ENCODE assay signal across 8 cellular contexts in genomic region chr10:43105119-43105792, GRCh38. TPM values are rescaled to one million over a fixed set of nuclear protein-coding genes. Genes with fewer than 3 reads are reported as not detected.
DNase-seq lines count a peak whose midpoint lies in the region; ATAC-seq and TF ChIP-seq lines count a peak whose summit lies in the region.

No MANE protein-coding gene starts in this region.

- no peak for DNase-seq in AG04450 (ENCODE audit: low read depth, low spot score)
- peak; percentile 63 for DNase-seq in NCI-H460 (ENCODE audit: extremely low read depth, low read depth)
- DNase-seq in activated CD4-positive, alpha-beta T cell treated with anti-CD3 and anti-CD28 coated beads, Interleukin-2, amount 50 U/mL, for 4 hours = peak; percentile 65 to 69
- peak; percentile 45 to 86 (median 70) for DNase-seq in dorsolateral prefrontal cortex
- peak; percentile 47 to 93 for DNase-seq in lower leg skin (ENCODE audit: low spot score in 2 of 2)
- peak; percentile 78 to 88 for DNase-seq in stimulated activated CD4-positive, alpha-beta T cell treated with anti-CD3 and anti-CD28 coated beads, Interleukin-2, amount 100 ng/mL, for 48 hours

- H3K9me3 ChIP-seq in AG04450 (ENCODE audit: control insufficient read depth, insufficient read depth, low read length) = no peaks in the 10 kb centered on the region; the same call in 1 of the 2 replicates

- POLR2A ChIA-PET in AG04450 (lab: Yijun Ruan, JAX) = no interaction called here

- no peak for TF ChIP-seq POLR2A in lower leg skin (IDR thresholded peaks at IDR 0.05)

- WGBS in lower leg skin, 2 donors = 0 to 5% methylated on average over 25 to 40 of the region's 64 CpGs

- H3K4me3 ChIP-seq in AG04450 (ENCODE audit: low read depth, low read length) (peak overlapping the region; percentile 60), dorsolateral prefrontal cortex (peak overlapping the region; percentile 45 to 84 (median 66)), lower leg skin (ENCODE audit: low read depth, poor library complexity, severe bottlenecking) (peak overlapping the region; percentile 37)

- CTCF ChIA-PET in AG04450 (lab: Charles Lee) = interaction anchor here (0.6 to 1.8 kb wide), 3 partner anchors 26 to 352 kb away, joined by 3 to 8 read pairs (median 4); no protein-coding TSS in a partner anchor

- intact Hi-C loops in dorsolateral prefrontal cortex (cut with DNase I) = loop anchor here (1.0 to 10.0 kb wide), 3 partner anchors 239 to 352 kb away; no protein-coding TSS in a partner anchor
- intact Hi-C loops in lower leg skin (cut with DNase I; ENCODE audit: low total_unique reads) = loop anchor here (5.0 to 10.0 kb wide), 2 partner anchors 238 to 350 kb away; no protein-coding TSS in a partner anchor

- TF ChIP-seq CTCF in AG04450 (IDR thresholded peaks at IDR 0.05; ENCODE audit: low read depth, low read length) = peak; percentile 90
- peak; percentile 74 to 100 (median 99) for TF ChIP-seq CTCF in dorsolateral prefrontal cortex (IDR thresholded peaks at IDR 0.05 in 54 of 56, conservative IDR thresholded peaks at IDR 0.05 in 2 of 56; ENCODE audit: low read depth in 1 of 56, partially characterized antibody in 56 of 56)
- peak in 1 of 3 donors; percentile 98 for TF ChIP-seq CTCF in lower leg skin (IDR thresholded peaks at IDR 0.05)

- ATAC-seq in GM18520 (IDR thresholded peaks at IDR 0.05; ENCODE audit: unreplicated experiment) (peak; percentile 73), HG03064 (IDR thresholded peaks at IDR 0.05; ENCODE audit: low read depth, unreplicated experiment) (peak; percentile 79)

- H3K27ac ChIP-seq in AG04450 (ENCODE audit: low read depth, low read length) (no peak overlapping the region), dorsolateral prefrontal cortex (peak overlapping the region in 10 of 59 donors; percentile 0 to 59 (median 17))

- peaks cover 20% of the 10 kb centered on the region for H3K27me3 ChIP-seq in AG04450 (ENCODE audit: control insufficient read depth, insufficient read depth, low read length)
- peaks cover 0 to 7% (median 0%) of the 10 kb centered on the region in 45 donors for H3K27me3 ChIP-seq in dorsolateral prefrontal cortex

RNA-seq across cellular contexts. Expression of gene RET, which starts 28.4 kb away (rescaled TPM):
- 0.06 and 0.17 TPM in 2 replicates for polyA plus RNA-seq in AG04450 (2011; rRNA removed)
- 0.37 and 0.91 TPM in 2 replicates for polyA minus RNA-seq in AG04450 (2011; rRNA and poly(A)+ RNA removed)
- 0.02 TPM in 1 of 2 replicates, not detected in the other for total RNA-seq in NCI-H460 (2014; rRNA removed; shearing (Covaris generic))
- polyA plus RNA-seq in NCI-H460 (2014; cell fraction: nucleus; rRNA removed) = 0.26 TPM in 1 of 2 replicates, not detected in the other
- 10 to 100 TPM in 85 of 120 experiments, 1 to 10 TPM in 35; 5.1 to 24.7 (median 12.0) TPM for total RNA-seq in dorsolateral prefrontal cortex
- 1 to 10 TPM in 2 of 4 donors, under 1 TPM in 2; 0.04 to 1.3 (median 0.87) TPM for total RNA-seq in lower leg skin

RNA-seq across cellular contexts. Expression of gene CSGALNACT2, which starts 33.0 kb away (rescaled TPM):
- polyA plus RNA-seq in AG04450 (2011; rRNA removed) = 16.5 and 23.0 TPM in 2 replicates
- 9.4 and 13.5 TPM in 2 replicates for polyA minus RNA-seq in AG04450 (2011; rRNA and poly(A)+ RNA removed)
- total RNA-seq in NCI-H460 (2014; rRNA removed; shearing (Covaris generic)) = 10.9 and 18.1 TPM in 2 replicates
- 8.8 and 9.6 TPM in 2 replicates for polyA plus RNA-seq in NCI-H460 (2014; cell fraction: nucleus; rRNA removed)
- total RNA-seq in dorsolateral prefrontal cortex (10 to 100 TPM; 18.7 to 36.1 (median 23.8) TPM), lower leg skin (10 to 100 TPM; 12.9 to 16.7 (median 15.4) TPM)
